In the genomic region with DNA sequence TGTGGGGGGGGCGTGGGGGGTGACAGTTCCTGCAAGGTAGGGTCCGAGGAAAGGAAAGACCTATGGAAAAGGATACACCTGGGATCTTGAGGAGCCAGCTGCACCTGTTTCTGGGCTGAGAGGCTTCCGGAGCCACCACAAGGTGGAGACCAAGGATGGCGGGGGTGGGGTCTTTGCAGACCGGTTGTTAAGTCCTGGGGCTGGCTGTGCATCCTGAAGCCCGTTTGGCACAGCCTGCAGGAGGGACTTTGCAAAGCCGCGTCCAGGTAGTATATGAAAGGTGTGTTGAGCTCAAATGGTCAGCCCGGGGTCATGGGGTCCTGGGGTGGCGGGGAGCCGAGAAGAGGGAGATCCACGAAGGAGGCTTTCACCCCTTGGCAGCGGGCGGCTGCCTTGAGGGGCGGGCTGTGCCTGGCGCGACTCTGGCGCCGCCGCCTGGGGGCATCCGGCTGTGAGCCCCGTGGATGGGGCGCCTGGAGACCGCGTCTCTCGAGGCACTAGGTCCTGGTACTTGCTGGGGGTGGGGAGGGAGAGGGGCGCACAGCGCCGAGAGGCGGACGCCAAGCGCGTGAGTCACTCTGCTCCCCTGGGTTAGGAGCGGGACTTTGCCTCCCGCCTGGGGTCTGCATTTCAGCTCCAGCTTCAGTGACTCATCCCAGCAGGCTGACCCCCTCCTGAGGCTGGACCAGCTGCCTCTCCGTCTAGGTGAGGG, we compare ENCODE assay signal across 8 cellular contexts. TPM values are rescaled to one million over a fixed set of nuclear protein-coding genes. Genes with fewer than 3 reads are reported as not detected.
DNase-seq lines count a peak whose midpoint lies in the region; ATAC-seq, FAIRE-seq and TF ChIP-seq lines count a peak whose summit lies in the region.

No MANE protein-coding gene starts in this region.

- WGBS in pancreas, 2 donors: 4 to 19% methylated on average over 29 to 36 of the region's 36 CpGs

- ATAC-seq in pancreas: peak; percentile 55 to 82 (median 76)
- no peak for ATAC-seq in GM18511 (IDR thresholded peaks at IDR 0.05; ENCODE audit: unreplicated experiment)
- no peak for ATAC-seq in HG03039 (IDR thresholded peaks at IDR 0.05; ENCODE audit: unreplicated experiment)
- ATAC-seq in GM18867 (IDR thresholded peaks at IDR 0.05; ENCODE audit: unreplicated experiment): no peak

- no peak overlapping the region for H3K27ac ChIP-seq in pancreas

- H3K36me3 ChIP-seq in pancreas: no peaks in the 10 kb centered on the region

- H3K9me3 ChIP-seq in pancreas: no peaks in the 10 kb centered on the region

- H3K4me3 ChIP-seq in epithelial cell of proximal tubule (ENCODE audit: low read depth, low read length) (peak overlapping the region; percentile 23), pancreas (peak overlapping the region in 2 of 4 donors; percentile 0 to 19)

- H3K4me1 ChIP-seq in pancreas: no peaks in the 10 kb centered on the region

- intact Hi-C loops in pancreas (cut with DNase I): no loop called here

- FAIRE-seq in pancreas (lab: Jason Lieb, UNC): no peak

- TF ChIP-seq CTCF in epithelial cell of proximal tubule (conservative IDR thresholded peaks at IDR 0.05; ENCODE audit: low read depth, low read length) (no peak), pancreas (IDR thresholded peaks at IDR 0.05) (no peak)

- peak; percentile 42 for DNase-seq in NCI-H748 (lab: John Stamatoyannopoulos, UW; ENCODE audit: unreplicated experiment)
- DNase-seq in NCI-H748 treated with DMSO at 0.1 percent for 48 hours (lab: John Stamatoyannopoulos, UW): no peak
- peak; percentile 69 for DNase-seq in RPMI7951 (ENCODE audit: low read depth)
- DNase-seq in epithelial cell of proximal tubule (ENCODE audit: low read depth): no peak
- DNase-seq in pancreas: peak; percentile 4 to 67 (median 38)

- peaks cover 0 to 13% (median 0%) of the 10 kb centered on the region in 4 donors for H3K27me3 ChIP-seq in pancreas

RNA-seq across cellular contexts. Expression of a gene that starts 58.2 kb away (rescaled TPM):
- 130 and 157 TPM in 2 replicates for total RNA-seq in RPMI7951 (2014; rRNA removed; shearing (Covaris generic))
- total RNA-seq in epithelial cell of proximal tubule: 24.0 and 32.1 TPM in 2 replicates
- 10 to 100 TPM in 1 of 6 donors, 1 to 10 TPM in 5; 5.0 to 11.3 (median 6.8) TPM for total RNA-seq in pancreas
- polyA plus RNA-seq in pancreas: 10 to 100 TPM in 1 of 2 donors, 1 to 10 TPM in 1; 8.5 to 18.8 TPM

Comparison
In these comparisons a context has a peak if more than half of its experiments do, and no peak if none do; other contexts are left out.
1. DNase-seq: peak in NCI-H748 (single experiment), RPMI7951 (single experiment) and pancreas (6 of 6); none in NCI-H748 treated with DMSO at 0.1 percent for 48 hours (single experiment) and epithelial cell of proximal tubule (single experiment).
2. ATAC-seq: peak in pancreas (4 of 4); none in GM18511 (single experiment), HG03039 (single experiment) and GM18867 (single experiment).